ENCODE assay signal across 6 cellular contexts in genomic region chrX:75582511-75582910, GRCh38. TPM values are rescaled to one million over a fixed set of nuclear protein-coding genes. Genes with fewer than 3 reads are reported as not detected.
"Had no signal": no experiment of that assay in that cellular context is flagged by ENCODE, and none has a peak within 500 bp of the region (broad histone marks: within the 10 kb centered on the region; RNA-seq: fewer than 3 reads in every experiment).

No MANE protein-coding gene starts in this region.

- DNase-seq: GM23248, GOT3, H7, H9, HCEC 1CT, HFFc6 had no signal

RNA-seq across cellular contexts. Expression of gene ZDHHC15, which starts 59.7 kb away (rescaled TPM):
- total RNA-seq: GM23248, HFFc6 had no signal
